In genomic region chr3:49856181-49857005, GRCh38 we compare ENCODE assay signal across 8 cellular contexts. TPM values are rescaled to one million over a fixed set of nuclear protein-coding genes. Genes with fewer than 3 reads are reported as not detected.
DNase-seq lines count a peak whose midpoint lies in the region; ATAC-seq and TF ChIP-seq lines count a peak whose summit lies in the region.

Gene TRAIP, minus strand, starts transcription at chr3:49856564. Its CDS starts 111 bp downstream, at chr3:49856453.

- H3K4me3 ChIP-seq in kidney epithelial cell (ENCODE audit: low read depth, low read length): peak within 1 kb of the TSS; percentile 97

- peak; percentile 88 for ATAC-seq in HG03378 (IDR thresholded peaks at IDR 0.05; ENCODE audit: unreplicated experiment)

- TF ChIP-seq POLR2A in GM19099 (IDR thresholded peaks at IDR 0.05; ENCODE audit: extremely low read depth, insufficient read length, low read depth): peak; percentile 80

- no peaks in the 10 kb centered on the region for H3K36me3 ChIP-seq in kidney epithelial cell (ENCODE audit: control insufficient read depth, insufficient read depth, low read length)

- H3K27me3 ChIP-seq in kidney epithelial cell (ENCODE audit: control insufficient read depth, insufficient read depth, low read length): no peaks in the 10 kb centered on the region

- peak; percentile 95 for DNase-seq in Ammon's horn (ENCODE audit: low spot score)
- DNase-seq in NCI-H510A (lab: John Stamatoyannopoulos, UW): peak; percentile 83
- DNase-seq in activated CD4-positive, alpha-beta T cell treated with anti-CD3 and anti-CD28 coated beads for 1 hour: peak; percentile 91
- peak; percentile 99 for DNase-seq in cerebellum (ENCODE audit: low spot score)
- peak; percentile 80 for DNase-seq in kidney epithelial cell (ENCODE audit: low read depth)
- peak; percentile 96 for DNase-seq in stimulated activated CD4-positive, alpha-beta T cell treated with anti-CD3 and anti-CD28 coated beads, Interleukin-15, amount 100 ng/mL, for 24 hours

- no peak for TF ChIP-seq CTCF in kidney epithelial cell (IDR thresholded peaks at IDR 0.05; ENCODE audit: insufficient read depth, low read length, poor library complexity, severe bottlenecking)

RNA-seq across cellular contexts. Expression of gene TRAIP, which starts in this region (rescaled TPM):
- total RNA-seq in cerebellum (6.4 TPM), kidney epithelial cell (4.2 and 5.4 TPM in 2 replicates)

Comparison
In these comparisons a context has a peak if more than half of its experiments do, and no peak if none do; other contexts are left out.
1. Peak in every context shown above with its lines: DNase-seq, ATAC-seq and H3K4me3 ChIP-seq.